ENCODE assay signal across 8 cellular contexts in the genomic region with DNA sequence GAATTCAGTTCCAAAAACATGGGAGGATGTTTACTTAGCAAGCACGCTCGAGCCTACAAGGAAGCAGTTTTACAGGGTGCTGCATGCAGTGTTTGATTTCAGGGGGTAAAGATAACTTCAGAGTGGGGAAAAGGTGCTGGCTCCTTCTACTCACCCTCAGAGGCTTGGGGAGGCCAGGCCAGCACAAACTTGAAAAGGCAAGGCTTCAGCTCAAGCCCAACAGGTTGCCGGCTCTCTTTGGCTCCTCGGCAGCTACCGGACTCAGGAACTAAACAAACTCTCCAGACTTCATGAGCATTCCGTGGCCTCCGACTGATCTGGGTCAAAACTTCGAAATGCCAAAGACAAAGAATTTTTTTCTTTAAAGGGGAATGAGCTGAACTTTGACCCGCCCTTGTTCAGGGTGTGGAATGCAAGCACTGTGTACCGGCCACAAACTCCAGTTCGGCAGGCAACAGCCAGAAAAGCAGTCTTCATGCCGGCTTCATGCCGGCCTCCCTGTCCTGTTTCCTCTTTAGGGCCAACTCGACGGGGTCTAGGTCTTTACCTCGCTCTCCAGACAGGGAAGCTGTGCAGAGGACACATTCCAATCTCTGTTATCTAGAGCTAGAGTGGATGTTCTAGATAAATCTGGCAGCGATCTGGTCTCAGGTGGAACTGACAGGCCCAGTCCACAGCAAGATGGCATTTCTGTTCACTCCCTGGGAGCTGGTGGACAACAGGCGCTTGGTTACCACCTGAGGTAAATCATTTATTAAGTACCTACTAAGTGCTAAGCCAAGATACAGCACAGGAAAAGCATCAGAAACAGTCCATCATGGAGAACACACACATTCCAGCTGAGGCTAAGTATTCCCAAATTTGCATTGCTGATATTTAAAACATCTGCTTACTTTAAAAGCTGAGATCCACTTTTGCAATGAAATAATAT.
DNase-seq lines count a peak whose midpoint lies in the region; ATAC-seq lines count a peak whose summit lies in the region.

No MANE protein-coding gene starts in this region.

- H3K9ac ChIP-seq in BLaER1 treated with 17β-estradiol and CSF1 and Interleukin-3, amounts not matched to agents 10 nM and 100 nM: peak overlapping the region; percentile 50 to 88 (median 76)

- peaks cover 0 to 5% (median 0%) of the 10 kb centered on the region in 9 donors for H3K9me3 Mint-ChIP-seq in naive thymus-derived CD8-positive, alpha-beta T cell

- peaks cover 62 to 81% (median 72%) of the 10 kb centered on the region in 10 experiments for H3K4me1 ChIP-seq in BLaER1 treated with 17β-estradiol and CSF1 and Interleukin-3, amounts not matched to agents 10 nM and 100 nM

- peaks cover 7 to 13% (median 10%) of the 10 kb centered on the region in 3 donors for H3K36me3 Mint-ChIP-seq in naive thymus-derived CD8-positive, alpha-beta T cell

- no peaks in the 10 kb centered on the region for H3K9me3 ChIP-seq in BLaER1 treated with 17β-estradiol and CSF1 and Interleukin-3, amounts not matched to agents 10 nM and 100 nM (replicated peaks in 1 of 11)

- H3K27ac Mint-ChIP-seq in naive thymus-derived CD8-positive, alpha-beta T cell: peak overlapping the region; percentile 96 to 100 (median 98)

- peak overlapping the region; percentile 53 to 97 (median 86) for H3K27ac ChIP-seq in BLaER1 treated with 17β-estradiol and CSF1 and Interleukin-3, amounts not matched to agents 10 nM and 100 nM

- H3K4me1 Mint-ChIP-seq in naive thymus-derived CD8-positive, alpha-beta T cell: peaks cover 55 to 97% (median 92%) of the 10 kb centered on the region in 4 donors

- peak overlapping the region; percentile 76 to 96 (median 87) for H3K4me2 ChIP-seq in BLaER1 treated with 17β-estradiol and CSF1 and Interleukin-3, amounts not matched to agents 10 nM and 100 nM

- H3K4me3 ChIP-seq in BLaER1 treated with 17β-estradiol and CSF1 and Interleukin-3, amounts not matched to agents 10 nM and 100 nM: peak overlapping the region in 9 of 10 experiments; percentile 36 to 64 (median 46); a peak in 16 of 20 replicates

- H3K36me3 ChIP-seq in BLaER1 treated with 17β-estradiol and CSF1 and Interleukin-3, amounts not matched to agents 10 nM and 100 nM: no peaks in the 10 kb centered on the region

- POLR2A ChIA-PET in naive thymus-derived CD8-positive, alpha-beta T cell (lab: Charles Lee): interaction anchor here (0.8 to 14.5 kb wide), 8 partner anchors 9 to 58 kb away, joined by 3 to 462 read pairs (median 4); no protein-coding TSS in a partner anchor

- H3K4me3 Mint-ChIP-seq in naive thymus-derived CD8-positive, alpha-beta T cell: peak overlapping the region; percentile 73 to 99 (median 92)

- ATAC-seq in naive thymus-derived CD8-positive, alpha-beta T cell: no peak
- ATAC-seq in GM18519 (IDR thresholded peaks at IDR 0.05; ENCODE audit: low FRiP score, unreplicated experiment): no peak
- ATAC-seq in HG02759 (IDR thresholded peaks at IDR 0.05; ENCODE audit: unreplicated experiment): no peak

- H3K27me3 Mint-ChIP-seq in naive thymus-derived CD8-positive, alpha-beta T cell: peaks cover 0 to 6% (median 2%) of the 10 kb centered on the region in 5 donors

- no peaks in the 10 kb centered on the region for H3K27me3 ChIP-seq in BLaER1 treated with 17β-estradiol and CSF1 and Interleukin-3, amounts not matched to agents 10 nM and 100 nM

- H4K20me1 ChIP-seq in BLaER1 treated with 17β-estradiol and CSF1 and Interleukin-3, amounts not matched to agents 10 nM and 100 nM: peaks cover 0 to 8% (median 0%) of the 10 kb centered on the region in 11 experiments; a peak in 2 of 22 replicates

- DNase-seq in LHCN-M2 (ENCODE audit: low read depth) (peak; percentile 49), dermis blood vessel endothelial cell (peak; percentile 40), NK-92 (lab: John Stamatoyannopoulos, UW; ENCODE audit: unreplicated experiment) (no peak)
- no peak for DNase-seq in naive thymus-derived CD8-positive, alpha-beta T cell
- no peak for DNase-seq in stimulated activated CD4-positive, alpha-beta T cell treated with anti-CD3 and anti-CD28 coated beads, Interleukin-4, amount 100 ng/mL, for 1 hour

Comparison
In these comparisons a context has a peak if more than half of its experiments do, and no peak if none do; other contexts are left out.
1. DNase-seq: peak in LHCN-M2 (single experiment) and dermis blood vessel endothelial cell (single experiment); none in naive thymus-derived CD8-positive, alpha-beta T cell (0 of 10), NK-92 (single experiment) and stimulated activated CD4-positive, alpha-beta T cell treated with anti-CD3 and anti-CD28 coated beads, Interleukin-4, amount 100 ng/mL, for 1 hour (single experiment).